8 cellular contexts compared by ENCODE assay signal in genomic region chr11:118435893-118436624, GRCh38. TPM values are rescaled to one million over a fixed set of nuclear protein-coding genes. Genes with fewer than 3 reads are reported as not detected.
DNase-seq lines count a peak whose midpoint lies in the region; ATAC-seq and TF ChIP-seq lines count a peak whose summit lies in the region.

KMT2A (plus strand) TSS chr11:118436492; CDS start chr11:118436513, 21 bp downstream.

- H3K4me1 Mint-ChIP-seq in WTC11 (peaks cover 39% of the 10 kb centered on the region), immature natural killer cell (peaks cover 51 to 53% of the 10 kb centered on the region in 2 donors)

- no peak for TF ChIP-seq CTCF in WTC11 (IDR thresholded peaks at IDR 0.05)
- TF ChIP-seq CTCF in cardiac fibroblast (IDR thresholded peaks at IDR 0.05; ENCODE audit: low read depth, low read length): no peak

- in situ Hi-C loops in ACHN (cut with HindIII; ENCODE audit: low pct_ligation_motif_present, low pct_unique_long_range_greater_than_20kb, low sequenced_read_pairs): no loop called here

- H3K27me3 Mint-ChIP-seq in WTC11 (ENCODE audit: low read depth) (peaks cover 13% of the 10 kb centered on the region), immature natural killer cell (ENCODE audit: low read depth in 3 of 3) (peaks cover 6 to 24% (median 21%) of the 10 kb centered on the region in 3 donors)

- H3K9me3 Mint-ChIP-seq in WTC11 (no peaks in the 10 kb centered on the region), immature natural killer cell (no peaks in the 10 kb centered on the region)

- POLR2A ChIA-PET in WTC11 (lab: Charles Lee): interaction anchor here (0.5 to 2.0 kb wide), 7 partner anchors 8 to 429 kb away, joined by 3 to 9 read pairs (median 5); no protein-coding TSS in a partner anchor

- ATAC-seq in GM18909 (IDR thresholded peaks at IDR 0.05; ENCODE audit: poor library complexity, unreplicated experiment) (peak; percentile 64), HG03175 (IDR thresholded peaks at IDR 0.05; ENCODE audit: unreplicated experiment) (peak; percentile 53), WTC11 (peak; percentile 64)

- CTCF ChIA-PET in WTC11 (lab: Charles Lee): interaction anchor here (0.6 to 1.6 kb wide), 3 partner anchors 34 to 264 kb away, joined by 3 to 7 read pairs (median 5); no protein-coding TSS in a partner anchor

- H3K36me3 Mint-ChIP-seq in WTC11 (peaks cover 10% of the 10 kb centered on the region), immature natural killer cell (no peaks in the 10 kb centered on the region)

- peak within 1 kb of the TSS; percentile 98 for H3K27ac Mint-ChIP-seq in WTC11
- H3K27ac Mint-ChIP-seq in immature natural killer cell: peak within 1 kb of the TSS; percentile 91 to 97 (median 94)

- H3K4me3 ChIP-seq in cardiac fibroblast (replicated peaks in 1 of 2; ENCODE audit: low read depth in 2 of 2, low read length in 2 of 2): peak within 1 kb of the TSS; percentile 89 to 92

- H3K4me3 Mint-ChIP-seq in WTC11 (peak within 1 kb of the TSS; percentile 95), immature natural killer cell (peak within 1 kb of the TSS; percentile 89 to 96 (median 94))

- peak; percentile 95 for DNase-seq in ACHN
- peak; percentile 94 for DNase-seq in NCI-H226
- peak; percentile 99 for DNase-seq in WTC11 (ENCODE audit: low spot score)
- DNase-seq in cardiac fibroblast (ENCODE audit: low read depth in 2 of 2): peak; percentile 97 to 99
- peak; percentile 93 to 97 (median 96) for DNase-seq in immature natural killer cell
- DNase-seq in smooth muscle cell of the brain vasculature (ENCODE audit: low read depth, low spot score): peak; percentile 92

TF ChIP-seq in WTC11, 78 proteins besides CTCF, POLR2A, EP300 and RAD21 (continues in another document):
- TF ChIP-seq SOX15 (CRISPR knock-in tag; IDR thresholded peaks at IDR 0.05): no peak
- peak; percentile 50; the same call in 1 of the 2 replicates for TF ChIP-seq FOXP4 (CRISPR knock-in tag; IDR thresholded peaks at IDR 0.05)
- no peak for TF ChIP-seq NR3C1 (CRISPR knock-in tag; conservative IDR thresholded peaks at IDR 0.05; ENCODE audit: low read depth)
- 0 out of 2 replicates have a peak, but pooled peaks have one; percentile 37 for TF ChIP-seq EMX1 (CRISPR knock-in tag; IDR thresholded peaks at IDR 0.05)
- TF ChIP-seq RORB (CRISPR knock-in tag; IDR thresholded peaks at IDR 0.05): no peak
- TF ChIP-seq E2F5 (CRISPR knock-in tag; IDR thresholded peaks at IDR 0.05): peak; percentile 84
- TF ChIP-seq GABPB1 (CRISPR knock-in tag; IDR thresholded peaks at IDR 0.05): peak; percentile 71; the same call in 1 of the 2 replicates
- no peak for TF ChIP-seq TCF7 (CRISPR knock-in tag; IDR thresholded peaks at IDR 0.05; ENCODE audit: low read depth)
- TF ChIP-seq SMAD3 (CRISPR knock-in tag; IDR thresholded peaks at IDR 0.05; ENCODE audit: borderline replicate concordance): no peak
- peak; percentile 34; the same call in 1 of the 2 replicates for TF ChIP-seq TEAD1 (CRISPR knock-in tag; IDR thresholded peaks at IDR 0.05)
- peak; percentile 73; the same call in 1 of the 2 replicates for TF ChIP-seq ZNF416 (CRISPR knock-in tag; IDR thresholded peaks at IDR 0.05)
- TF ChIP-seq ESRRA (CRISPR knock-in tag; IDR thresholded peaks at IDR 0.05; ENCODE audit: borderline replicate concordance): no peak
- no peak for TF ChIP-seq ZBTB21 (CRISPR knock-in tag; IDR thresholded peaks at IDR 0.05; ENCODE audit: borderline replicate concordance)
- TF ChIP-seq ZNF512 (CRISPR knock-in tag; IDR thresholded peaks at IDR 0.05; ENCODE audit: borderline replicate concordance): no peak
- peak; percentile 46; the same call in 1 of the 2 replicates for TF ChIP-seq FOXK1 (CRISPR knock-in tag; IDR thresholded peaks at IDR 0.05)
- no peak for TF ChIP-seq ZNF671 (CRISPR knock-in tag; IDR thresholded peaks at IDR 0.05)
- 0 out of 2 replicates have a peak, but pooled peaks have one; percentile 28 for TF ChIP-seq PREB (CRISPR knock-in tag; IDR thresholded peaks at IDR 0.05; ENCODE audit: borderline replicate concordance)
- no peak for TF ChIP-seq SMAD4 (CRISPR knock-in tag; IDR thresholded peaks at IDR 0.05)
- 0 out of 2 replicates have a peak, but pooled peaks have one; percentile 30 for TF ChIP-seq E2F1 (CRISPR knock-in tag; IDR thresholded peaks at IDR 0.05)
- TF ChIP-seq ZSCAN18 (CRISPR knock-in tag; IDR thresholded peaks at IDR 0.05): no peak
- peak; percentile 92 for TF ChIP-seq SP1 (CRISPR knock-in tag; conservative IDR thresholded peaks at IDR 0.05)
- no peak for TF ChIP-seq GRHL2 (CRISPR knock-in tag; IDR thresholded peaks at IDR 0.05; ENCODE audit: insufficient replicate concordance, severe bottlenecking)

RNA-seq across cellular contexts. Expression of gene KMT2A, which starts in this region (rescaled TPM):
- 54.0 to 59.1 TPM (median 54.8 TPM) in 3 replicates for total RNA-seq in WTC11 (2021)
- 10 to 100 TPM in 1 of 3 donors, 1 to 10 TPM in 2; 3.2 to 22.5 (median 6.6) TPM for polyA plus RNA-seq in immature natural killer cell

Comparison
In these comparisons a context has a peak if more than half of its experiments do, and no peak if none do; other contexts are left out.
1. Peak in every context shown above with its lines: DNase-seq, ATAC-seq and H3K4me3 ChIP-seq.